Comparison of ENCODE assay signal across 8 cellular contexts in the genomic region with DNA sequence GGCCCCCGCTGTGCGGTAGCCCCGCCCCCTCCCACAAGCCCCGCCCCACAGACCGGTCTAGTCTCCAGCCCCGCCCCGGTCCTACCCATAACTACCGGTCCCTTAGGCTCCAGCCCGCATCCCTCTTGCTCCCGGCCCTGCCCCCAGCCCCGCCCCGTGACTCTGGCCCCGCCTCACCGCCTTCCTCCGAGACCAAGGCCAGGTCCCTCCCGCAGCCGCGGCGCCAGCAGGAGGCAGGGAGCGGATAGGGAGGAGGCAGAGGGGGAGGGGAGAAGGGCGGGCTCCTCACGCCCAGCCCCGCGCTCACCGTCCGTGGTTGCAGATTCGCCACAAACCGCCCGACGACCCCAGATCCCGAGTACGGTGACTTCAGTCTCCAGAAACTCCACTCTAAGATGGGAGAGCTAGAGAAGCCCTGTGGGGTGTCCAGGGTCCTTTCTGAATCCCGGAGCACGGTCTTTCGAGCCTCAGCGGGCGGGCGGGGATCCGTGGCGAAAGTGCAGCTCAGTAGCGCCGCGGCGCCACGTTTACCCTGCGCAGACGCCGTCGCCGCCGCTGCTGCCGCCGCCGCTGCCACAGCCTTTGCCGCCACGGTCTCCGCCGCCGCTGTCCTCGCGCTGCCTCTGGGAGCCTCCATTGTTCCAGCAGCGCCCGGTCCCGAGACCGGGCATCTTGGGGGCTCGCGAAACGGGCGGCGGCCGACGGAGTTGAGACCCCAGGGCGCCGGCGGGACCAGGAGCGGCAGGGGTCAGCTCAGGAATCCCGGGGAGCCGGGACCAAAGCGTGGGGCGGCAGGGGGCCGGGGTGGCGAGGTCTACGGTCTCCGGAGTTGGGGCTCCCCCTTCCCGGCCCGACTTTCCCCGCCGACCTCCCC. TPM values are rescaled to one million over a fixed set of nuclear protein-coding genes. Genes with fewer than 3 reads are reported as not detected.
DNase-seq lines count a peak whose midpoint lies in the region; ATAC-seq, FAIRE-seq and TF ChIP-seq lines count a peak whose summit lies in the region.

A gene with protein sequence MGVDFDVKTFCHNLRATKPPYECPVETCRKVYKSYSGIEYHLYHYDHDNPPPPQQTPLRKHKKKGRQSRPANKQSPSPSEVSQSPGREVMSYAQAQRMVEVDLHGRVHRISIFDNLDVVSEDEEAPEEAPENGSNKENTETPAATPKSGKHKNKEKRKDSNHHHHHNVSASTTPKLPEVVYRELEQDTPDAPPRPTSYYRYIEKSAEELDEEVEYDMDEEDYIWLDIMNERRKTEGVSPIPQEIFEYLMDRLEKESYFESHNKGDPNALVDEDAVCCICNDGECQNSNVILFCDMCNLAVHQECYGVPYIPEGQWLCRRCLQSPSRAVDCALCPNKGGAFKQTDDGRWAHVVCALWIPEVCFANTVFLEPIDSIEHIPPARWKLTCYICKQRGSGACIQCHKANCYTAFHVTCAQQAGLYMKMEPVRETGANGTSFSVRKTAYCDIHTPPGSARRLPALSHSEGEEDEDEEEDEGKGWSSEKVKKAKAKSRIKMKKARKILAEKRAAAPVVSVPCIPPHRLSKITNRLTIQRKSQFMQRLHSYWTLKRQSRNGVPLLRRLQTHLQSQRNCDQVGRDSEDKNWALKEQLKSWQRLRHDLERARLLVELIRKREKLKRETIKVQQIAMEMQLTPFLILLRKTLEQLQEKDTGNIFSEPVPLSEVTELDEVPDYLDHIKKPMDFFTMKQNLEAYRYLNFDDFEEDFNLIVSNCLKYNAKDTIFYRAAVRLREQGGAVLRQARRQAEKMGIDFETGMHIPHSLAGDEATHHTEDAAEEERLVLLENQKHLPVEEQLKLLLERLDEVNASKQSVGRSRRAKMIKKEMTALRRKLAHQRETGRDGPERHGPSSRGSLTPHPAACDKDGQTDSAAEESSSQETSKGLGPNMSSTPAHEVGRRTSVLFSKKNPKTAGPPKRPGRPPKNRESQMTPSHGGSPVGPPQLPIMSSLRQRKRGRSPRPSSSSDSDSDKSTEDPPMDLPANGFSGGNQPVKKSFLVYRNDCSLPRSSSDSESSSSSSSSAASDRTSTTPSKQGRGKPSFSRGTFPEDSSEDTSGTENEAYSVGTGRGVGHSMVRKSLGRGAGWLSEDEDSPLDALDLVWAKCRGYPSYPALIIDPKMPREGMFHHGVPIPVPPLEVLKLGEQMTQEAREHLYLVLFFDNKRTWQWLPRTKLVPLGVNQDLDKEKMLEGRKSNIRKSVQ (N-terminal part only) (plus strand): TSS at position 530 of the 874 bp plus-strand sequence. CDS start 2,406 bp downstream, outside the sequence.

- TF ChIP-seq EP300 in H1 (IDR thresholded peaks at IDR 0.05; ENCODE audit: borderline replicate concordance in 1 of 2, low read depth in 2 of 2, low read length in 2 of 2), result peak in 1 of 2 experiments; percentile 94; a peak in 2 of 3 replicates

- H3K23me2 ChIP-seq in H1 (ENCODE audit: low read depth, low read length), result peaks cover 8% of the 10 kb centered on the region

- no peak for TF ChIP-seq CTCF in H1 (IDR thresholded peaks at IDR 0.05; ENCODE audit: control extremely low read depth in 1 of 3, insufficient read depth in 1 of 3, low read depth in 1 of 3, low read length in 3 of 3)

- TF ChIP-seq RAD21 in H1 (IDR thresholded peaks at IDR 0.05 in 1 of 2, conservative IDR thresholded peaks at IDR 0.05 in 1 of 2; ENCODE audit: low read depth in 2 of 2, low read length in 2 of 2), result no peak

- peaks cover 7 to 24% (median 12%) of the 10 kb centered on the region in 4 experiments; a peak in 7 of 8 replicates for H3K36me3 ChIP-seq in H1 (ENCODE audit: control insufficient read depth in 2 of 4, insufficient read depth in 4 of 4, low read length in 3 of 4)
- peaks cover 3% of the 10 kb centered on the region for H3K36me3 ChIP-seq in mesendoderm (ENCODE audit: control insufficient read depth, insufficient read depth, low read length)

- no peak within 1 kb of the TSS for H3K14ac ChIP-seq in H1 (ENCODE audit: insufficient read length)

- H2BK15ac ChIP-seq in H1 (ENCODE audit: low read length) (peak within 1 kb of the TSS; percentile 40; the same call in 1 of the 2 replicates), mesendoderm (replicated peaks; ENCODE audit: low read depth) (no peak within 1 kb of the TSS)

- POLR2A ChIA-PET in H1 (lab: Charles Lee; ENCODE audit: partially characterized antibody), result interaction anchor here (0.6 to 8.4 kb wide), 16 partner anchors 12 to 355 kb away, joined by 3 to 60 read pairs (median 4); a partner anchor contains a TSS

- H2AFZ ChIP-seq in H1 (ENCODE audit: low read length), result peak within 1 kb of the TSS; percentile 99

- peak within 1 kb of the TSS; percentile 100 for H4K8ac ChIP-seq in H1 (ENCODE audit: extremely low read depth, insufficient read depth, low read length)
- H4K8ac ChIP-seq in mesendoderm (ENCODE audit: low read depth, low read length), result peak within 1 kb of the TSS; percentile 98

- H2AK5ac ChIP-seq in H1 (ENCODE audit: low read depth, low read length) (no peak within 1 kb of the TSS), mesendoderm (ENCODE audit: low read length) (no peak within 1 kb of the TSS)

- H2BK120ac ChIP-seq in H1 (replicated peaks; ENCODE audit: low read depth, low read length) (peak within 1 kb of the TSS; percentile 79), mesendoderm (ENCODE audit: low read depth, low read length) (peak within 1 kb of the TSS; percentile 99)

- H3K79me1 ChIP-seq in H1 (ENCODE audit: low read depth, low read length), result peaks cover 22% of the 10 kb centered on the region
- H3K79me1 ChIP-seq in mesendoderm (ENCODE audit: low read length), result peaks cover 19% of the 10 kb centered on the region

- H3K4me2 ChIP-seq in H1 (ENCODE audit: insufficient read depth in 1 of 2, low read depth in 2 of 2, low read length in 2 of 2) (peak within 1 kb of the TSS; percentile 86 to 88), mesendoderm (ENCODE audit: low read length) (peak within 1 kb of the TSS; percentile 33)

- peak; percentile 88 for ATAC-seq in GM21367 (IDR thresholded peaks at IDR 0.05; ENCODE audit: unreplicated experiment)

- CTCF ChIA-PET in H1 (lab: Charles Lee; ENCODE audit: partially characterized antibody), result interaction anchor here (0.6 to 8.6 kb wide), 6 partner anchors 9 to 229 kb away, joined by 3 to 109 read pairs (median 8); no protein-coding TSS in a partner anchor

- peak within 1 kb of the TSS; percentile 99 for H4K5ac ChIP-seq in H1 (ENCODE audit: insufficient read length, low read depth, low read length)
- H4K5ac ChIP-seq in mesendoderm (ENCODE audit: low read length), result no peak within 1 kb of the TSS

- H3K4me3 ChIP-seq in H1 (ENCODE audit: extremely low read depth in 1 of 4, insufficient read depth in 2 of 4, low read depth in 3 of 4, low read length in 4 of 4) (peak within 1 kb of the TSS; percentile 87 to 94 (median 90)), mesendoderm (ENCODE audit: low read length) (peak within 1 kb of the TSS; percentile 72)

- H4K20me1 ChIP-seq in H1 (replicated peaks in 1 of 2; ENCODE audit: control insufficient read depth in 1 of 2, insufficient read depth in 2 of 2, low read length in 2 of 2), result peaks cover 3 to 20% of the 10 kb centered on the region in 2 experiments

- H3K79me2 ChIP-seq in H1 (ENCODE audit: control insufficient read depth in 1 of 2, insufficient read depth in 2 of 2, low read length in 2 of 2) (peaks cover 13 to 26% of the 10 kb centered on the region in 2 experiments), mesendoderm (ENCODE audit: control insufficient read depth, insufficient read depth, low read length) (peaks cover 22% of the 10 kb centered on the region)

- peak in 1 of 2 experiments; percentile 76; a peak in 2 of 3 replicates for TF ChIP-seq POLR2A in H1 (IDR thresholded peaks at IDR 0.05; ENCODE audit: control extremely low read depth in 1 of 2, low read depth in 2 of 2, low read length in 2 of 2)

- H3K4ac ChIP-seq in H1 (replicated peaks; ENCODE audit: insufficient read length, low read depth, low read length), result no peak within 1 kb of the TSS
- peak within 1 kb of the TSS; percentile 65 for H3K4ac ChIP-seq in mesendoderm (ENCODE audit: low read depth, low read length)

- peak within 1 kb of the TSS; percentile 94 for H3K56ac ChIP-seq in H1 (replicated peaks; ENCODE audit: insufficient read length, low read depth, low read length)
- peak within 1 kb of the TSS; percentile 96 for H3K56ac ChIP-seq in mesendoderm (ENCODE audit: low read length)

- 0 out of 2 replicates have a peak within 1 kb of the TSS, but pooled peaks have one; percentile 61 for H2BK20ac ChIP-seq in H1 (ENCODE audit: low read length)

- H2BK5ac ChIP-seq in H1 (ENCODE audit: low read depth, low read length) (peak within 1 kb of the TSS; percentile 93), mesendoderm (ENCODE audit: low read length) (peak within 1 kb of the TSS; percentile 89)

- H4K91ac ChIP-seq in H1 (replicated peaks; ENCODE audit: insufficient read length, low read length), result peak within 1 kb of the TSS; percentile 90

- no peak within 1 kb of the TSS for H3K23ac ChIP-seq in H1 (ENCODE audit: insufficient read length)
- no peak within 1 kb of the TSS for H3K23ac ChIP-seq in mesendoderm (ENCODE audit: low read length)

- H3K4me1 ChIP-seq in H1 (replicated peaks in 1 of 4; ENCODE audit: control insufficient read depth in 3 of 4, insufficient read depth in 4 of 4, low read length in 3 of 4), result peaks cover 0 to 8% (median 6%) of the 10 kb centered on the region in 4 experiments; a peak in 6 of 7 replicates
- peaks cover 3% of the 10 kb centered on the region for H3K4me1 ChIP-seq in mesendoderm (ENCODE audit: control insufficient read depth, low read depth, low read length)

- 1% methylated on average over 46 of the region's 88 CpGs; no CpG with 5 or more reads in 1 of the 2 experiments for WGBS in H1 (ENCODE audit: extremely low coverage in 1 of 2, insufficient coverage in 1 of 2, insufficient read length in 1 of 2, insufficient replicate concordance in 2 of 2, low coverage in 1 of 2, low lambda C conversion rate in 2 of 2, missing lambda C conversion rate in 1 of 2), 2 experiments
- no CpG with 5 or more reads among the region's 88 CpGs for WGBS in mesendoderm (ENCODE audit: extremely low coverage, insufficient coverage, low lambda C conversion rate)

- FAIRE-seq in HTR-8/SVneo (lab: Jason Lieb, UNC) (peak; percentile 69), H1 (lab: Jason Lieb, UNC) (no peak)

- peak; percentile 98 for DNase-seq in COLO829 (ENCODE audit: low spot score)
- peak; percentile 98 for DNase-seq in HTR-8/SVneo (ENCODE audit: insufficient read length, low spot score)
- DNase-seq in NOMO-1 treated with dmso at 0.1 percent for 144 hours (lab: John Stamatoyannopoulos, UW; ENCODE audit: unreplicated experiment), result peak; percentile 95
- DNase-seq in activated CD8-positive, alpha-beta memory T cell treated with anti-CD3 and anti-CD28 coated beads for 48 hours (ENCODE audit: low read depth in 2 of 3, low spot score in 2 of 3), result peak; percentile 95 to 98 (median 98)
- DNase-seq in H1 (ENCODE audit: low read depth in 1 of 2, low spot score in 2 of 2), result peak; percentile 96 to 97
- DNase-seq in mesendoderm, result peak; percentile 100
- peak; percentile 99 for DNase-seq in stimulated activated CD8-positive, alpha-beta memory T cell treated with anti-CD3 and anti-CD28 coated beads, Interleukin-15, amount 100 ng/mL, for 1 hour (ENCODE audit: low read depth)

- no peak within 1 kb of the TSS for H2BK12ac ChIP-seq in H1 (ENCODE audit: low read depth, low read length)

- peak within 1 kb of the TSS; percentile 100 for H3K27ac ChIP-seq in H1 (ENCODE audit: low read depth, low read length)
- H3K27ac ChIP-seq in mesendoderm (ENCODE audit: low read depth, low read length), result peak within 1 kb of the TSS; percentile 89

- H3K27me3 ChIP-seq in H1 (replicated peaks in 1 of 4; ENCODE audit: control insufficient read depth in 3 of 4, extremely low read depth in 1 of 4, insufficient read depth in 3 of 4, low read length in 3 of 4) (no peaks in the 10 kb centered on the region), mesendoderm (ENCODE audit: insufficient read depth, low read length, poor library complexity) (no peaks in the 10 kb centered on the region)

- H3K9me3 ChIP-seq in H1 (ENCODE audit: insufficient read depth in 2 of 2, low read depth in 1 of 2, low read length in 1 of 2), result no peaks in the 10 kb centered on the region

- H3K18ac ChIP-seq in H1 (ENCODE audit: extremely low read depth, low read length) (peak within 1 kb of the TSS; percentile 87), mesendoderm (ENCODE audit: low read length) (peak within 1 kb of the TSS; percentile 98)

- peak within 1 kb of the TSS; percentile 93 to 100 (median 99) for H3K9ac ChIP-seq in H1 (replicated peaks in 1 of 4; ENCODE audit: extremely low read depth in 1 of 4, low read depth in 3 of 4, low read length in 3 of 4)
- H3K9ac ChIP-seq in mesendoderm (ENCODE audit: low read length), result peak within 1 kb of the TSS; percentile 94

RNA-seq across cellular contexts. Expression of the gene that starts here (rescaled TPM):
- 21.7 and 27.7 TPM in 2 replicates for total RNA-seq in H1 (2021; fragmentation: NEBNext Ultra II Directional; extraction: Animal tissue kit (Norgen Biotek cat#: 25700))
- 11.3 and 16.3 TPM in 2 replicates for polyA plus RNA-seq in H1 (2011; rRNA removed)
- 16.2 TPM for polyA plus RNA-seq in H1 (2011; cell fraction: cytosol; rRNA removed)
- polyA plus RNA-seq in H1 (2011; cell fraction: nucleus; rRNA removed), result 39.8 TPM
- 14.0 to 20.6 TPM (median 19.7 TPM) in 4 replicates for polyA plus RNA-seq in H1 (2012, experiment 1 of 2)
- polyA plus RNA-seq in H1 (2012, experiment 2 of 2), result 9.8 TPM
- polyA plus RNA-seq in H1 (2013, experiment 1 of 2), result 12.4 TPM
- 11.0 TPM for polyA plus RNA-seq in H1 (2013, experiment 2 of 2)
- 13.9 and 19.8 TPM in 2 replicates for polyA minus RNA-seq in H1 (2011; rRNA and poly(A)+ RNA removed)
- 16.2 TPM for polyA minus RNA-seq in H1 (2011; cell fraction: cytosol; rRNA and poly(A)+ RNA removed)
- polyA minus RNA-seq in H1 (2011; cell fraction: nucleus; rRNA and poly(A)+ RNA removed), result 21.4 TPM
- 15.6 TPM for polyA plus RNA-seq in mesendoderm (2013, experiment 1 of 2)
- 16.1 TPM for polyA plus RNA-seq in mesendoderm (2013, experiment 2 of 2)

Comparison
In these comparisons a context has a peak if more than half of its experiments do, and no peak if none do; other contexts are left out.
1. Peak in every context shown above with its lines: DNase-seq, ATAC-seq, H3K4me3 ChIP-seq and H3K27ac ChIP-seq.